In genomic region chr19:35348909-35349611, GRCh38 we compare ENCODE assay signal across 3 cellular contexts.
TF ChIP-seq lines count a peak whose summit lies in the region.

No MANE protein-coding gene starts in this region.

TF ChIP-seq in GM12891, 5 proteins besides CTCF, POLR2A, EP300 and RAD21:
- no peak for TF ChIP-seq SPI1 (IDR thresholded peaks at IDR 0.05; ENCODE audit: low read depth, low read length)
- no peak for TF ChIP-seq POLR2AphosphoS5 (IDR thresholded peaks at IDR 0.05; ENCODE audit: low read depth, low read length)
- TF ChIP-seq TAF1 (IDR thresholded peaks at IDR 0.05; ENCODE audit: low read depth, low read length) = no peak
- TF ChIP-seq POU2F2 (IDR thresholded peaks at IDR 0.05; ENCODE audit: low read depth, low read length) = no peak
- TF ChIP-seq PAX5 (IDR thresholded peaks at IDR 0.05; ENCODE audit: insufficient read depth, low read length, severe bottlenecking) = no peak

TF ChIP-seq in HEK293, 187 proteins besides CTCF, POLR2A, EP300 and RAD21:
- TF ChIP-seq ZSCAN30 (tag by site-specific recombination; IDR thresholded peaks at IDR 0.05) = no peak
- no peak for TF ChIP-seq ZNF18 (tag by site-specific recombination; IDR thresholded peaks at IDR 0.05)
- no peak for TF ChIP-seq SP7 (tag by site-specific recombination; IDR thresholded peaks at IDR 0.05)
- TF ChIP-seq ZIC2 (tag by site-specific recombination; IDR thresholded peaks at IDR 0.05) = peak; percentile 72

TF ChIP-seq in K562, 482 proteins besides CTCF, POLR2A, EP300 and RAD21:
- TF ChIP-seq ARID2 (IDR thresholded peaks at IDR 0.05) = no peak
- no peak for TF ChIP-seq PTTG1 (tag; IDR thresholded peaks at IDR 0.05; ENCODE audit: low read depth)
- no peak for TF ChIP-seq ZNF76 (CRISPR knock-in tag; IDR thresholded peaks at IDR 0.05; ENCODE audit: borderline replicate concordance)
- no peak for TF ChIP-seq ZNF232 (CRISPR knock-in tag; IDR thresholded peaks at IDR 0.05)
- TF ChIP-seq MTA1 (IDR thresholded peaks at IDR 0.05; ENCODE audit: borderline replicate concordance) = no peak
- no peak for TF ChIP-seq PHTF2 (CRISPR knock-in tag; IDR thresholded peaks at IDR 0.05)
- TF ChIP-seq ZNF316 (IDR thresholded peaks at IDR 0.05) = 0 out of 2 replicates have a peak, but pooled peaks have one; percentile 6
- 0 out of 4 replicates have a peak, but pooled peaks of 1 of the 2 experiments have one; percentile 14 for TF ChIP-seq TRIM24 (IDR thresholded peaks at IDR 0.05)
- peak; percentile 45; the same call in 1 of the 2 replicates for TF ChIP-seq MGA (IDR thresholded peaks at IDR 0.05)
- 0 out of 2 replicates have a peak, but pooled peaks have one; percentile 18 for TF ChIP-seq ESRRA (IDR thresholded peaks at IDR 0.05; ENCODE audit: borderline replicate concordance, low read depth)
- peak; percentile 33; the same call in 1 of the 2 replicates for TF ChIP-seq CTBP1 (IDR thresholded peaks at IDR 0.05; ENCODE audit: borderline replicate concordance)
TF ChIP-seq in K562: peak in this region for 5.
